16 cellular contexts compared by ENCODE assay signal in the genomic region with DNA sequence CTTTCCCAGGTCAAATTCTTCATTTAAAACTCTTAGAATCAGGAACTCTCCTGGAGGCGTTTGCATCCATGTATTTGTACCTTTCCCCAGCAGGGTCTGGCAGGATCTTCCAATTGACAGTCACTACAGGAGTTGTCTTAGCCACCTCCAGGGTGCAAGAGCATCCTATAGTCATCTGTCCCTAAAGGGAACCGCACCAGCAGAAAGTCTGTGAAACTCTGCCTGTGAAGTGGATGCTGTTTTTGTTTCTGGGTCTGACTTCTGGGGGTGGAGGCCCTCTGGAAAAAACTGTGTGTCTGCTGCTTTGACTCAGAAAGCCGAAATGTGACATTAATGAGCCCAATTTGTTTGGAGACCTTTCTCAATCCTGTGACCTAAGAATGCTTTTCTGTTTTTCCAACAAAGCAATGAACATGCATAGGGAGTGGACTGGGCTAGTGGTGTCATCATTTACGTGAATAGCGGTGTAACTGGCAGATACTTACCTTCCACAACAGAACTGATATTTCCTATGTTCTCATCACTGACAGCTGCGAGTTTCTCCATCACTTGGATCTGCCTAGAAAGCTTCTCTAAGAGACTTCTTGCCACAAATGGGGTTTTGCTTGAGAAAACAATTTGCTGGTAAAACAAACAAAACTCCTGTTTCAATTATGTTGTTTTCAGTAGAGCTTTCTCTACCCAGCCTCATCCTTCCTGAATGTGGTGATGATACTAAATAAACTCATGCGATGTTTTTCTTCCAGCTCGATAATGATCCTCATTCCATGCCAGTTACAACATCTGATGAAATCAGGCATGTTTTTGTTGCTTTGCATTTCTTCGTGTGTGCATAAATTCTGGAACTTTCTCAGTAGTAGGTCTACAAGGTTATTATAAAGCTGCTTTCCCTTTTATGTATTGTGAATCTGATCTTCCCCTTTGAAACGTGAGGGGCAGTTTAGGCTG. TPM values are rescaled to one million over a fixed set of nuclear protein-coding genes. Genes with fewer than 3 reads are reported as not detected.
DNase-seq lines count a peak whose midpoint lies in the region; ATAC-seq and TF ChIP-seq lines count a peak whose summit lies in the region.
"Had no signal": no experiment of that assay in that cellular context is flagged by ENCODE, and none has a peak within 500 bp of the region (broad histone marks: within the 10 kb centered on the region; RNA-seq: fewer than 3 reads in every experiment).

No MANE protein-coding gene starts in this region.

- H3K27me3 ChIP-seq in CD8-positive, alpha-beta T cell (ENCODE audit: insufficient read depth, low read length), result no peaks in the 10 kb centered on the region
- H3K27me3 ChIP-seq: body of pancreas had no signal

- peaks cover 10% of the 10 kb centered on the region for H3K4me1 ChIP-seq in CD8-positive, alpha-beta T cell (ENCODE audit: insufficient read depth, low read length)

- CTCF ChIA-PET in CD8-positive, alpha-beta T cell (lab: Charles Lee), result interaction anchor here (1.1 to 2.3 kb wide), 3 partner anchors 101 to 194 kb away, joined by 4 to 7 read pairs (median 4); no protein-coding TSS in a partner anchor

- no peak for ATAC-seq in CD8-positive, alpha-beta T cell
- peak; percentile 88 for ATAC-seq in sciatic nerve
- ATAC-seq: body of pancreas had no signal

- H3K27me3 Mint-ChIP-seq in CD8-positive, alpha-beta T cell (ENCODE audit: low read depth), result no peaks in the 10 kb centered on the region

- peaks cover 95% of the 10 kb centered on the region for H3K36me3 Mint-ChIP-seq in CD8-positive, alpha-beta T cell

- H3K9me3 ChIP-seq in CD8-positive, alpha-beta T cell (ENCODE audit: low read length), result no peaks in the 10 kb centered on the region
- H3K9me3 ChIP-seq: body of pancreas had no signal

- H3K27ac Mint-ChIP-seq in CD8-positive, alpha-beta T cell, result peak overlapping the region; percentile 71

- no peak overlapping the region for H3K27ac ChIP-seq in CD8-positive, alpha-beta T cell (ENCODE audit: low read depth, low read length)
- H3K27ac ChIP-seq: body of pancreas, HL-60 had no signal

- H3K4me3 Mint-ChIP-seq in CD8-positive, alpha-beta T cell, result no peak overlapping the region
- H3K4me3 Mint-ChIP-seq: neural crest cell had no signal

- H3K4me3 ChIP-seq in CD8-positive, alpha-beta T cell (ENCODE audit: low read depth, low read length), result no peak overlapping the region
- H3K4me3 ChIP-seq: body of pancreas had no signal

- intact Hi-C loops in CD8-positive, alpha-beta T cell (cut with DNase I, micrococcal nuclease), result no loop called here
- intact Hi-C loops in sciatic nerve (cut with DNase I), result no loop called here

- in situ Hi-C loops in ACHN (cut with HindIII; ENCODE audit: low pct_ligation_motif_present, low pct_unique_long_range_greater_than_20kb, low sequenced_read_pairs) (no loop called here), G401 (cut with HindIII; ENCODE audit: low sequenced_read_pairs) (no loop called here)

- no peak for DNase-seq in CD8-positive, alpha-beta T cell
- DNase-seq in LHCN-M2 (ENCODE audit: low read depth) (peak; percentile 40), dedifferentiated amniotic fluid mesenchymal stem cell (ENCODE audit: extremely low spot score) (peak; percentile 73), sciatic nerve (ENCODE audit: low spot score) (no peak), NCI-H345 (lab: John Stamatoyannopoulos, UW) (no peak), HuH-7 (ENCODE audit: low spot score) (no peak), ACHN (no peak), G401 (ENCODE audit: low spot score) (no peak)
- DNase-seq: body of pancreas; DND-41; NCI-H526 treated with DMSO at 0.1 percent for 48 hours; stimulated activated naive CD4-positive, alpha-beta T cell treated with Interleukin-2 at 50 U/mL for 16 hours had no signal

- H3K36me3 ChIP-seq in CD8-positive, alpha-beta T cell (ENCODE audit: insufficient read depth, low read length), result peaks cover 76% of the 10 kb centered on the region

- POLR2A ChIA-PET in CD8-positive, alpha-beta T cell (lab: Charles Lee), result interaction anchor here (0.6 to 1.4 kb wide), 5 partner anchors 9 to 176 kb away, joined by 3 to 4 read pairs (median 3); no protein-coding TSS in a partner anchor

- no peaks in the 10 kb centered on the region for H3K9me3 Mint-ChIP-seq in CD8-positive, alpha-beta T cell
- H3K9me3 Mint-ChIP-seq: neural crest cell had no signal

- H3K4me1 Mint-ChIP-seq in CD8-positive, alpha-beta T cell (ENCODE audit: low read depth), result peaks cover 49% of the 10 kb centered on the region

- TF ChIP-seq CTCF in CD8-positive, alpha-beta T cell (IDR thresholded peaks at IDR 0.05), result no peak

RNA-seq across cellular contexts. Expression of gene ARMH2, which starts 33.3 kb away (rescaled TPM):
- under 1 TPM in 1 of 2 experiments, not detected in 1; 0.44 TPM for total RNA-seq in CD8-positive, alpha-beta T cell
- total RNA-seq in LHCN-M2 (2014; rRNA removed), result not detected in 2 replicates
- not detected for polyA plus RNA-seq in LHCN-M2 (2012)
- total RNA-seq in sciatic nerve, result not detected
- total RNA-seq in G401 (2014; rRNA removed; shearing (Covaris generic)), result not detected in 2 replicates
- total RNA-seq: body of pancreas, kidney epithelial cell, neural crest cell had no signal
- polyA plus RNA-seq: esophagus had no signal

RNA-seq across cellular contexts. Expression of gene GMNN, which starts 57.3 kb away (rescaled TPM):
- 10 to 100 TPM; 14.1 to 14.4 TPM for total RNA-seq in CD8-positive, alpha-beta T cell
- total RNA-seq in LHCN-M2 (2014; rRNA removed), result 52.4 and 60.5 TPM in 2 replicates
- 31.2 TPM for polyA plus RNA-seq in LHCN-M2 (2012)
- total RNA-seq in sciatic nerve, result 10.9 TPM
- 61.0 and 102 TPM in 2 replicates for total RNA-seq in G401 (2014; rRNA removed; shearing (Covaris generic))

Comparison
In these comparisons a context has a peak if more than half of its experiments do, and no peak if none do; other contexts are left out.
1. DNase-seq: peak in LHCN-M2 (single experiment) and dedifferentiated amniotic fluid mesenchymal stem cell (single experiment); none in CD8-positive, alpha-beta T cell (0 of 7), sciatic nerve (single experiment), NCI-H345 (single experiment), HuH-7 (single experiment), ACHN (single experiment) and G401 (single experiment).